In genomic region chr22:45742866-45743450, GRCh38 we compare ENCODE assay signal across 10 cellular contexts.
A peak's percentile ranks its signal among the peaks of the same experiment; 100 is the strongest.
DNase-seq lines count a peak whose midpoint lies in the region; ATAC-seq and TF ChIP-seq lines count a peak whose summit lies in the region.
"Had no signal": no experiment of that assay in that cellular context is flagged by ENCODE, and none has a peak within 500 bp of the region (broad histone marks: within the 10 kb centered on the region; RNA-seq: fewer than 3 reads in every experiment).

No MANE protein-coding gene starts in this region.

- H3K27me3 ChIP-seq in psoas muscle (ENCODE audit: insufficient read depth in 3 of 3, low read length in 2 of 3) = no peaks in the 10 kb centered on the region
- H3K27me3 ChIP-seq in MM.1S (replicated peaks; ENCODE audit: insufficient read depth, low read length) = no peaks in the 10 kb centered on the region

- H3K79me2 ChIP-seq in MM.1S (ENCODE audit: low read length) = 0 out of 2 replicates have a peak, but pooled peaks cover 5% of the 10 kb centered on the region

- H3K9ac ChIP-seq in MM.1S (ENCODE audit: low read length) = no peak overlapping the region

- H3K27ac ChIP-seq in epithelial cell of prostate (peak overlapping the region; percentile 63), psoas muscle (peak overlapping the region; percentile 74), MM.1S (ENCODE audit: low read length) (no peak overlapping the region)

- peaks cover 19% of the 10 kb centered on the region for H3K4me1 ChIP-seq in psoas muscle
- no peaks in the 10 kb centered on the region for H3K4me1 ChIP-seq in MM.1S (ENCODE audit: low read length)

- H3K9me3 ChIP-seq in psoas muscle (no peaks in the 10 kb centered on the region), MM.1S (replicated peaks; ENCODE audit: insufficient read depth, low read length) (no peaks in the 10 kb centered on the region)

- peak; percentile 56 for DNase-seq in GF-D8 (lab: John Stamatoyannopoulos, UW)
- DNase-seq in NCI-H2196 (lab: John Stamatoyannopoulos, UW; ENCODE audit: unreplicated experiment) = peak; percentile 74
- peak; percentile 20 for DNase-seq in epithelial cell of prostate (ENCODE audit: low read depth, low spot score)
- DNase-seq in psoas muscle = peak; percentile 44 to 67
- DNase-seq in MM.1S = no peak
- no peak for DNase-seq in GM20000 (ENCODE audit: low spot score)
- DNase-seq in NCI-H1694 (lab: John Stamatoyannopoulos, UW) = no peak
- DNase-seq: activated CD4-positive, CD25-positive, alpha-beta regulatory T cell; cerebellar nuclear complex had no signal

- WGBS in psoas muscle, 3 donors = 63 to 73% (median 66%) methylated on average over 8 of the region's 8 CpGs

- H3K9me2 ChIP-seq in MM.1S (replicated peaks; ENCODE audit: insufficient read depth, low read length) = no peaks in the 10 kb centered on the region

- peak; percentile 85 to 94 (median 92) for ATAC-seq in psoas muscle
- no peak for ATAC-seq in GM18519 (IDR thresholded peaks at IDR 0.05; ENCODE audit: low FRiP score, unreplicated experiment)

- no peak overlapping the region for H3K4me2 ChIP-seq in MM.1S (ENCODE audit: low read depth, low read length)

- H3K4me3 ChIP-seq in psoas muscle (no peak overlapping the region), MM.1S (ENCODE audit: low read length) (no peak overlapping the region)

- intact Hi-C loops in psoas muscle (cut with DNase I) = no loop called here

- H3K36me3 ChIP-seq in psoas muscle (ENCODE audit: insufficient read depth in 1 of 2, low read depth in 1 of 2) (peaks cover 12 to 47% of the 10 kb centered on the region in 2 donors), MM.1S (replicated peaks; ENCODE audit: insufficient read depth, low read length) (no peaks in the 10 kb centered on the region; the same call in 1 of the 2 replicates)

- H3F3A ChIP-seq in MM.1S (ENCODE audit: insufficient read depth, low read length) = no peaks in the 10 kb centered on the region

- H4K20me1 ChIP-seq in MM.1S (ENCODE audit: insufficient read depth, low read length) = no peaks in the 10 kb centered on the region

- H2AFZ ChIP-seq in MM.1S (ENCODE audit: low read length) = no peak overlapping the region

- TF ChIP-seq CTCF in psoas muscle (IDR thresholded peaks at IDR 0.05) = no peak
- TF ChIP-seq CTCF in MM.1S (IDR thresholded peaks at IDR 0.05; ENCODE audit: low read length) = no peak
- TF ChIP-seq CTCF in GM20000 (IDR thresholded peaks at IDR 0.05; ENCODE audit: extremely low read depth, missing control alignments) = no peak

Comparison
In these comparisons a context has a peak if more than half of its experiments do, and no peak if none do; other contexts are left out.
1. DNase-seq: peak in GF-D8 (single experiment), NCI-H2196 (single experiment), epithelial cell of prostate (single experiment) and psoas muscle (2 of 2); none in MM.1S (single experiment), GM20000 (single experiment) and NCI-H1694 (single experiment).